In the genomic region with DNA sequence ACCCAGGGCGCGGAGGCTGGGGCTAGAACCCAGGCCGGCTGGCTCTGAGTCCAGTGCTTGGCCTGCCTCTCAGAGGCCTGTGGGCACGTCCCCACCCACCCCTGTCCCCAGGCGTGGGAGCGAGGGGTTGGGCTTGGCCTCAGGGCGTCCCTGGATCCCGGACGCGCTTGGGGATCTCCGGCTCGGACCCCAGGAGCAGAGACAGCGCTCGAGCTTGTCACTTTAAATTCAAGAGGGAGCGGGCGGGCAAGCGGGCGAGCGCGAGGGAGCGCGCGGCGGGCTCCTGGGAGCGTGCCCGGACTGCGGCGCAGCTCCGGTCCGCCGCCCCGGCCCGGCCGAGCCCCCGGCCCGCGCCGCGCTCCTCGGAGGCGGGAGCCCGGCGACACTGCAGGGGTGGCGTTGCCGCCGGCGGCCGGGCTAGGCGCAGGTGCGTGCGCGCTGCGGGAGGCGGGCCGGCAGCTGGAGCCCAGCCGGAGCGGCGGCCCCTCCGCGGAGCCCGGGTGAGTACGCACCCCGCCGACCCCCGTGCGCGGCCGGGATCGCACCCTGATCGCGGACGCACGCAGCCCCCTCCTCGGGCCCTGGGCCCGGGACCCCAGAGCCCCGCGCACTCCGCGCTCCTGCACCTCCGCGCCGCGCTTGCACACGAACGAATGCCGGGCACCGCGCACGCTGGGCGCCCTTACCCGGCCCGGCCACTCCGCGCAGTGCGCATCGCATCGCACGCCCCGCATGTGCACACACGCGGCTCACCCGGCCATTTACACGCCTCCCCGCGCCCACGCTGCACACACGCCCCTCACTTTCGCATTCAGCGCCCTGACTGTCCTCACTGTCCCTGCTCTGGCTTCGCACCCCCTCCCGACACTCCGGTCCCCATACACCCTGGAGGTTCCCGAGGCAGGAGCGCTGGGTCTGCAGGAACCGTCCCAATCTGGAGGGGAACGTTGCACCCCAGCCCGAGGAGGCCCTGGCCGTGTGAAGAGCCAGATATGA, we compare ENCODE assay signal across 8 cellular contexts. TPM values are rescaled to one million over a fixed set of nuclear protein-coding genes. Genes with fewer than 3 reads are reported as not detected.
A peak's percentile ranks its signal among the peaks of the same experiment; 100 is the strongest.
DNase-seq lines count a peak whose midpoint lies in the region; ATAC-seq, FAIRE-seq and TF ChIP-seq lines count a peak whose summit lies in the region.

A gene with protein sequence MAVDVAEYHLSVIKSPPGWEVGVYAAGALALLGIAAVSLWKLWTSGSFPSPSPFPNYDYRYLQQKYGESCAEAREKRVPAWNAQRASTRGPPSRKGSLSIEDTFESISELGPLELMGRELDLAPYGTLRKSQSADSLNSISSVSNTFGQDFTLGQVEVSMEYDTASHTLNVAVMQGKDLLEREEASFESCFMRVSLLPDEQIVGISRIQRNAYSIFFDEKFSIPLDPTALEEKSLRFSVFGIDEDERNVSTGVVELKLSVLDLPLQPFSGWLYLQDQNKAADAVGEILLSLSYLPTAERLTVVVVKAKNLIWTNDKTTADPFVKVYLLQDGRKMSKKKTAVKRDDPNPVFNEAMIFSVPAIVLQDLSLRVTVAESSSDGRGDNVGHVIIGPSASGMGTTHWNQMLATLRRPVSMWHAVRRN (plus strand): TSS at position 174 of the 996 bp plus-strand sequence. CDS start 7,011 bp downstream, outside the sequence.

- no peak for TF ChIP-seq EP300 in ovary (IDR thresholded peaks at IDR 0.05)

- peak within 1 kb of the TSS; percentile 81 for H3K4me2 ChIP-seq in astrocyte (ENCODE audit: low read length)

- no peak for TF ChIP-seq CTCF in astrocyte (IDR thresholded peaks at IDR 0.05; ENCODE audit: insufficient read depth, low read depth, low read length)
- TF ChIP-seq CTCF in ovary (IDR thresholded peaks at IDR 0.05): no peak

- H3K9me3 ChIP-seq in astrocyte (ENCODE audit: insufficient read depth, low read depth, low read length) (no peaks in the 10 kb centered on the region), ovary (no peaks in the 10 kb centered on the region)

- H3K27ac ChIP-seq in astrocyte (ENCODE audit: low read depth, low read length) (no peak within 1 kb of the TSS), ovary (no peak within 1 kb of the TSS)

- DNase-seq in stimulated activated CD4-positive, alpha-beta T cell treated with anti-CD3 and anti-CD28 coated beads, Interleukin-15, amount 100 ng/mL, for 24 hours: peak; percentile 39
- DNase-seq in stimulated activated CD4-positive, alpha-beta T cell treated with anti-CD3 and anti-CD28 coated beads, Interleukin-1b, Interleukin-23, amount 100 ng/mL, for 48 hours: no peak
- DNase-seq in astrocyte (ENCODE audit: low read depth): no peak
- DNase-seq in iPS-NIHi7 (ENCODE audit: extremely low spot score): peak; percentile 57
- no peak for DNase-seq in stimulated activated naive CD4-positive, alpha-beta T cell treated with Interleukin-2 at 50 U/mL for 16 hours (lab: John Stamatoyannopoulos, UW)
- no peak for DNase-seq in ovary

- no peaks in the 10 kb centered on the region for H4K20me1 ChIP-seq in astrocyte (ENCODE audit: insufficient read depth, low read length)

- peaks cover 38% of the 10 kb centered on the region for H3K27me3 Mint-ChIP-seq in astrocyte (ENCODE audit: low read depth, unreplicated experiment)
- peaks cover 87% of the 10 kb centered on the region for H3K27me3 Mint-ChIP-seq in stimulated activated memory B cell treated with anti-CD40 and anti-IgM and Interleukin-4, amounts not matched to agents 10 μg/mL and 1 μg/mL and 100 μg/mL, for 72 hours

- H3K36me3 ChIP-seq in astrocyte (ENCODE audit: insufficient read depth, low read length) (no peaks in the 10 kb centered on the region), ovary (no peaks in the 10 kb centered on the region)

- FAIRE-seq in astrocyte (lab: Jason Lieb, UNC): no peak

- H3K36me3 Mint-ChIP-seq in astrocyte (ENCODE audit: low read depth, unreplicated experiment): no peaks in the 10 kb centered on the region
- peaks cover 5% of the 10 kb centered on the region for H3K36me3 Mint-ChIP-seq in stimulated activated memory B cell treated with anti-CD40 and anti-IgM and Interleukin-4, amounts not matched to agents 10 μg/mL and 1 μg/mL and 100 μg/mL, for 72 hours

- H3K4me3 ChIP-seq in astrocyte (ENCODE audit: insufficient read depth, low read depth, low read length) (peak within 1 kb of the TSS; percentile 42), ovary (no peak within 1 kb of the TSS)

- H3K4me1 ChIP-seq in astrocyte (ENCODE audit: insufficient read depth, low read length) (peaks cover 30% of the 10 kb centered on the region), ovary (ENCODE audit: insufficient read depth) (peaks cover 3% of the 10 kb centered on the region)

- H3K9me3 Mint-ChIP-seq in astrocyte (ENCODE audit: unreplicated experiment): no peaks in the 10 kb centered on the region
- H3K9me3 Mint-ChIP-seq in stimulated activated memory B cell treated with anti-CD40 and anti-IgM and Interleukin-4, amounts not matched to agents 10 μg/mL and 1 μg/mL and 100 μg/mL, for 72 hours: peaks cover 5% of the 10 kb centered on the region

- peaks cover 10% of the 10 kb centered on the region for H3K4me1 Mint-ChIP-seq in astrocyte (ENCODE audit: low read depth, unreplicated experiment)
- peaks cover 53% of the 10 kb centered on the region for H3K4me1 Mint-ChIP-seq in stimulated activated memory B cell treated with anti-CD40 and anti-IgM and Interleukin-4, amounts not matched to agents 10 μg/mL and 1 μg/mL and 100 μg/mL, for 72 hours

- H3K9ac ChIP-seq in astrocyte (ENCODE audit: low read length): peak within 1 kb of the TSS; percentile 31

- intact Hi-C loops in ovary (cut with DNase I): no loop called here

- H2AFZ ChIP-seq in astrocyte (ENCODE audit: low read depth, low read length): peak within 1 kb of the TSS; percentile 43

- no peak for TF ChIP-seq POLR2A in ovary (IDR thresholded peaks at IDR 0.05)

- no peaks in the 10 kb centered on the region for H3K79me2 ChIP-seq in astrocyte (ENCODE audit: insufficient read depth, low read length)

- H3K27me3 ChIP-seq in astrocyte (ENCODE audit: insufficient read depth, low read length) (no peaks in the 10 kb centered on the region), ovary (no peaks in the 10 kb centered on the region)

- peak within 1 kb of the TSS; percentile 85 for H3K4me3 Mint-ChIP-seq in astrocyte (ENCODE audit: unreplicated experiment)
- peak within 1 kb of the TSS; percentile 65 for H3K4me3 Mint-ChIP-seq in stimulated activated memory B cell treated with anti-CD40 and anti-IgM and Interleukin-4, amounts not matched to agents 10 μg/mL and 1 μg/mL and 100 μg/mL, for 72 hours

- ATAC-seq in stimulated activated memory B cell treated with anti-CD40 and anti-IgM and Interleukin-4, amounts not matched to agents 10 μg/mL and 1 μg/mL and 100 μg/mL, for 72 hours: no peak
- ATAC-seq in GM21717 (IDR thresholded peaks at IDR 0.05; ENCODE audit: unreplicated experiment): no peak

- 1 to 3% (median 1%) methylated on average over 47 to 118 of the region's 118 CpGs for WGBS in ovary, 3 donors

- H3K27ac Mint-ChIP-seq in astrocyte (ENCODE audit: unreplicated experiment): peak within 1 kb of the TSS; percentile 83
- H3K27ac Mint-ChIP-seq in stimulated activated memory B cell treated with anti-CD40 and anti-IgM and Interleukin-4, amounts not matched to agents 10 μg/mL and 1 μg/mL and 100 μg/mL, for 72 hours: no peak within 1 kb of the TSS

RNA-seq across cellular contexts. Expression of the gene that starts here (rescaled TPM):
- 0.34 and 0.62 TPM in 2 replicates for total RNA-seq in astrocyte
- total RNA-seq in ovary: 1 to 10 TPM in 3 of 7 donors, under 1 TPM in 2, not detected in 2; 0.12 to 6.0 (median 1.2) TPM
- polyA plus RNA-seq in ovary: under 1 TPM; 0.05 to 0.10 TPM

Comparison
In these comparisons a context has a peak if more than half of its experiments do, and no peak if none do; other contexts are left out.
1. DNase-seq: peak in stimulated activated CD4-positive, alpha-beta T cell treated with anti-CD3 and anti-CD28 coated beads, Interleukin-15, amount 100 ng/mL, for 24 hours (single experiment) and iPS-NIHi7 (single experiment); none in stimulated activated CD4-positive, alpha-beta T cell treated with anti-CD3 and anti-CD28 coated beads, Interleukin-1b, Interleukin-23, amount 100 ng/mL, for 48 hours (single experiment), astrocyte (single experiment), stimulated activated naive CD4-positive, alpha-beta T cell treated with Interleukin-2 at 50 U/mL for 16 hours (single experiment) and ovary (0 of 5).